Comparison of ENCODE assay signal across 11 cellular contexts in the genomic region with DNA sequence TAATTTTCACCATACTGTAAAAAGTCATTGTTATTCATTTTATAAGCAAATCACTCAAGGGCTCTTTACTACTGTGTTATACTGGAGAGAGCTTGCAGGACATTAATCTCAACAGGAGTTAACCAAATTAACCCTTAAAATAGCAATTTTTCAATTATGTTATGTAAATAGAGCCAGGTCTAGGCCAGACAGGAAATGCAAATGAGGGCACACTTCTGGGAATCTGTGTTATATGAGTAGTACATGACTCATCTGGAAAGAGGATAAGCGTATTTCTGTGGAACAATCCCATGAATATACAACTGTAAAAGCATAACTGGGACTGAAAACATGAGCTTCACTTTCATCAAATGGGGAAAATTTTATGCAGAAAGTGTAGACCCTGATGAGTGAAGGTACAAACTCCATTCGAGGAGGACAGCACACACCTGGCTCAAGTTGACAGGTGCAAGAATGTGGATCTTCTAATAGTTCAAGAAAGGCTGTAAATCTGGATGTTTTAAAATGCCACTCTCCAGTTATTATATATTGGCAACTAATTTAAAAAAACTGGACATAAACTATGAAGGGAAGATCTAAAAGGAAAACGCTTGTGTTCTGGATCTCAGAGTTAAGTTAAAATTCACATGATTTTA.
DNase-seq lines count a peak whose midpoint lies in the region; ATAC-seq, FAIRE-seq and TF ChIP-seq lines count a peak whose summit lies in the region.
"Had no signal": no experiment of that assay in that cellular context is flagged by ENCODE, and none has a peak within 500 bp of the region (broad histone marks: within the 10 kb centered on the region; RNA-seq: fewer than 3 reads in every experiment).

No MANE protein-coding gene starts in this region.

- intact Hi-C loops in lower leg skin (cut with DNase I; ENCODE audit: low total_unique reads), result no loop called here

- no peak for ATAC-seq in HG02610 (IDR thresholded peaks at IDR 0.05; ENCODE audit: unreplicated experiment)

- FAIRE-seq in H54 (lab: Jason Lieb, UNC), result peak; percentile 97
- FAIRE-seq in GM19239 (lab: Jason Lieb, UNC), result no peak
- FAIRE-seq in RCC 7860 (lab: Jason Lieb, UNC), result no peak
- FAIRE-seq: G401.6 had no signal

- 52% methylated on average over 3 of the region's 3 CpGs for WGBS in lower leg skin, 2 donors

- H3K9me3 ChIP-seq in SK-N-MC (ENCODE audit: low read depth, low read length), result no peaks in the 10 kb centered on the region

- peak overlapping the region; percentile 31; the same call in 1 of the 2 replicates for H3K27ac ChIP-seq in SK-N-MC

- TF ChIP-seq CTCF in lower leg skin (IDR thresholded peaks at IDR 0.05), result no peak

- DNase-seq in AG08396 (ENCODE audit: low spot score) (peak; percentile 29), H54 (ENCODE audit: insufficient read length, low spot score) (no peak), SK-N-MC (ENCODE audit: low read depth, low spot score) (peak; percentile 85), foreskin melanocyte (peak; percentile 44), GM19239 (ENCODE audit: insufficient read length, low spot score) (no peak), lower leg skin (ENCODE audit: low spot score in 2 of 2) (no peak), RCC 7860 (ENCODE audit: low spot score) (no peak)
- DNase-seq: effector CD8-positive, alpha-beta T cell; stimulated activated CD4-positive, alpha-beta T cell treated with anti-CD3 and anti-CD28 coated beads, Interleukin-4, amount 100 ng/mL, for 24 hours had no signal

- H3K36me3 ChIP-seq in SK-N-MC (ENCODE audit: insufficient read depth, low read length), result no peaks in the 10 kb centered on the region

- H3K4me3 ChIP-seq in SK-N-MC (peak overlapping the region; percentile 33; the same call in 1 of the 2 replicates), lower leg skin (ENCODE audit: low read depth, poor library complexity, severe bottlenecking) (no peak overlapping the region)

- no peak overlapping the region for H3K9ac ChIP-seq in SK-N-MC (ENCODE audit: insufficient read length)

- TF ChIP-seq POLR2A in H54 (IDR thresholded peaks at IDR 0.05; ENCODE audit: low read depth, low read length) (no peak), lower leg skin (IDR thresholded peaks at IDR 0.05) (no peak)

Comparison
In these comparisons a context has a peak if more than half of its experiments do, and no peak if none do; other contexts are left out.
1. DNase-seq: peak in AG08396 (single experiment), SK-N-MC (single experiment) and foreskin melanocyte (single experiment); none in H54 (single experiment), GM19239 (single experiment), lower leg skin (0 of 2) and RCC 7860 (single experiment).